In the genomic region with DNA sequence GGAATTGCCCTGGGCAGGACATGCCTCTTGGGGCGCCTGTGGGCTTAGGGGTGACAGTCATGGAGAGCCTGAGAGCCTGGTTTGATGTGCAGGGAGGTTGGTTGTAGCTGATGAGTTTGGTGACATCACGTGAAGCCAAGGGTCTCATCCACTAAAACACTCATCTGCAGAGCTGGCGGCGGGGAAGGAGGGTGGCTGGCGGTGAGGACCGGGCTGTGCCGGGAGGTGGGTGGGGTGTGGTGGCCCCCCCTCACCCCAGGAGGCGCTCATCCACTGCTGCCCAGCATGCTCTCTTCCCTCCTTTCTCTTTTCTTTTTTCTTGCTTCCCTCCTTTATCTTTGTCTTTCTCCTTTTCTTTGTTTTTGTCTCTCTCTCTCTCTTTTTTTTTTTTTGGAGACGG, we compare ENCODE assay signal across 27 cellular contexts.
"Had no signal": no experiment of that assay in that cellular context is flagged by ENCODE, and none has a peak within 500 bp of the region (broad histone marks: within the 10 kb centered on the region; RNA-seq: fewer than 3 reads in every experiment).

No MANE protein-coding gene starts in this region.

- H3K27me3 Mint-ChIP-seq: memory B cell; naive thymus-derived CD8-positive, alpha-beta T cell; progenitor cell of endocrine pancreas; stimulated activated naive CD8-positive, alpha-beta T cell treated with anti-CD3 and anti-CD28 coated beads, Interleukin-15, Interleukin-2, amounts not matched to agents 100 ng/mL and 50 ng/mL, for 24 hours; type B pancreatic cell had no signal

- H3K4me2 ChIP-seq: hepatocyte, smooth muscle cell had no signal

- H3K27ac Mint-ChIP-seq: memory B cell; naive thymus-derived CD8-positive, alpha-beta T cell; stimulated activated naive CD8-positive, alpha-beta T cell treated with anti-CD3 and anti-CD28 coated beads, Interleukin-15, Interleukin-2, amounts not matched to agents 100 ng/mL and 50 ng/mL, for 24 hours had no signal

- DNase-seq: heart right ventricle; islet precursor cell; left ventricle myocardium inferior; naive thymus-derived CD8-positive, alpha-beta T cell; occipital lobe; ovary; right lobe of liver; stimulated activated CD4-positive, alpha-beta T cell treated with anti-CD3 and anti-CD28 coated beads, Interleukin-1b, Interleukin-23, amount 100 ng/mL, for 48 hours; stimulated activated CD4-positive, alpha-beta T cell treated with anti-CD3 and anti-CD28 coated beads, Interleukin-2, amount 100 ng/mL, for 48 hours; stimulated activated CD4-positive, alpha-beta T cell treated with anti-CD3 and anti-CD28 coated beads, Interleukin-4, amount 100 ng/mL, for 4 hours; stimulated activated CD8-positive, alpha-beta memory T cell treated with anti-CD3 and anti-CD28 coated beads, Interleukin-4, amount 100 ng/mL, for 48 hours; stimulated activated naive CD4-positive, alpha-beta T cell; tibial artery; uterus had no signal

- H3K4me1 ChIP-seq: right lobe of liver, tibial artery, uterus had no signal

- H3K4me3 Mint-ChIP-seq: memory B cell; naive thymus-derived CD8-positive, alpha-beta T cell; neural crest cell; stimulated activated naive CD8-positive, alpha-beta T cell treated with anti-CD3 and anti-CD28 coated beads, Interleukin-15, Interleukin-2, amounts not matched to agents 100 ng/mL and 50 ng/mL, for 24 hours; type B pancreatic cell had no signal

- H2AFZ ChIP-seq: hepatocyte had no signal

- H3K4me1 Mint-ChIP-seq: nephron had no signal

- ATAC-seq: naive thymus-derived CD8-positive, alpha-beta T cell; right lobe of liver had no signal

- H3K79me2 ChIP-seq: hepatocyte had no signal

- H3K9me3 ChIP-seq: heart right ventricle, left ventricle myocardium inferior, neutrophil, ovary, right atrium auricular region, right lobe of liver, suprapubic skin, thoracic aorta, tibial artery, uterus had no signal

- H3K36me3 ChIP-seq: ovary, uterus had no signal

- H3K27ac ChIP-seq: hepatocyte, neutrophil, right lobe of liver, suprapubic skin, thoracic aorta, tibial artery, uterus had no signal

- H3K9me3 Mint-ChIP-seq: memory B cell; naive thymus-derived CD8-positive, alpha-beta T cell; nephron; neural crest cell; stimulated activated naive CD8-positive, alpha-beta T cell treated with anti-CD3 and anti-CD28 coated beads, Interleukin-15, Interleukin-2, amounts not matched to agents 100 ng/mL and 50 ng/mL, for 24 hours; type B pancreatic cell had no signal

- H3K27me3 ChIP-seq: heart right ventricle, hepatocyte, neutrophil, ovary, right atrium auricular region, right lobe of liver, suprapubic skin, tibial artery, uterus had no signal

- H3K4me3 ChIP-seq: heart right ventricle, hepatocyte, left ventricle myocardium inferior, lung, ovary, right atrium auricular region, right lobe of liver, smooth muscle cell, suprapubic skin, thoracic aorta, tibial artery, uterus had no signal
